8 cellular contexts compared by ENCODE assay signal in genomic region chr9:2727966-2728613, GRCh38. TPM values are rescaled to one million over a fixed set of nuclear protein-coding genes. Genes with fewer than 3 reads are reported as not detected.
DNase-seq lines count a peak whose midpoint lies in the region; ATAC-seq and TF ChIP-seq lines count a peak whose summit lies in the region.

No MANE protein-coding gene starts in this region.

- H3K27ac Mint-ChIP-seq in brain, result peak overlapping the region in 3 of 5 experiments; percentile 47 to 79 (median 59)

- DNase-seq in DMS53 (lab: John Stamatoyannopoulos, UW), result peak; percentile 67
- DNase-seq in NCI-H526 treated with DMSO at 0.1 percent for 48 hours (lab: John Stamatoyannopoulos, UW), result peak; percentile 29
- DNase-seq in kidney glomerular epithelial cell (lab: John Stamatoyannopoulos, UW), result peak; percentile 63
- peak in 1 of 2 donors; percentile 49 for DNase-seq in tibial nerve (ENCODE audit: low spot score in 2 of 2)
- no peak for DNase-seq in stimulated activated CD4-positive, alpha-beta T cell treated with anti-CD3 and anti-CD28 coated beads, Interleukin-2, amount 100 ng/mL, for 48 hours

- no peaks in the 10 kb centered on the region for H3K27me3 ChIP-seq in tibial nerve

- H3K27me3 Mint-ChIP-seq in brain, result no peaks in the 10 kb centered on the region

- TF ChIP-seq EP300 in tibial nerve (IDR thresholded peaks at IDR 0.05), result no peak

- WGBS in tibial nerve, 2 donors, result 14 to 16% methylated on average over 5 of the region's 5 CpGs

- no peaks in the 10 kb centered on the region for H3K36me3 Mint-ChIP-seq in brain

- ATAC-seq in GM19463 (IDR thresholded peaks at IDR 0.05; ENCODE audit: unreplicated experiment) (peak; percentile 81), HG03442 (IDR thresholded peaks at IDR 0.05; ENCODE audit: unreplicated experiment) (peak; percentile 84)

- peaks cover 21% of the 10 kb centered on the region for H3K4me1 Mint-ChIP-seq in brain

- TF ChIP-seq CTCF in brain (conservative IDR thresholded peaks at IDR 0.05) (peak; percentile 69 to 75), tibial nerve (IDR thresholded peaks at IDR 0.05) (peak; percentile 39 to 61 (median 40))

- peak overlapping the region in 1 of 5 experiments; percentile 71 for H3K4me3 Mint-ChIP-seq in brain

- H3K4me1 ChIP-seq in tibial nerve, result peaks cover 0 to 11% (median 3%) of the 10 kb centered on the region in 4 donors

- no peaks in the 10 kb centered on the region for H3K36me3 ChIP-seq in tibial nerve

- H3K27ac ChIP-seq in tibial nerve, result no peak overlapping the region

- H3K9me3 Mint-ChIP-seq in brain, result no peaks in the 10 kb centered on the region

- H3K4me3 ChIP-seq in tibial nerve, result no peak overlapping the region

- no peak for TF ChIP-seq POLR2A in tibial nerve (IDR thresholded peaks at IDR 0.05)

- no peaks in the 10 kb centered on the region for H3K9me3 ChIP-seq in tibial nerve

RNA-seq across cellular contexts. Expression of gene KCNV2, which starts 10.8 kb away (rescaled TPM):
- polyA plus RNA-seq in brain (ENCODE audit: insufficient read depth, low read depth, low replicate concordance), result not detected
- not detected for total RNA-seq in tibial nerve

Comparison
In these comparisons a context has a peak if more than half of its experiments do, and no peak if none do; other contexts are left out.
1. DNase-seq: peak in DMS53 (single experiment), NCI-H526 treated with DMSO at 0.1 percent for 48 hours (single experiment) and kidney glomerular epithelial cell (single experiment); none in stimulated activated CD4-positive, alpha-beta T cell treated with anti-CD3 and anti-CD28 coated beads, Interleukin-2, amount 100 ng/mL, for 48 hours (0 of 2).